ENCODE assay signal across 8 cellular contexts in genomic region chr18:46070683-46071614, GRCh38. TPM values are rescaled to one million over a fixed set of nuclear protein-coding genes. Genes with fewer than 3 reads are reported as not detected.
DNase-seq lines count a peak whose midpoint lies in the region; ATAC-seq and TF ChIP-seq lines count a peak whose summit lies in the region.

No MANE protein-coding gene starts in this region.

- WGBS in right cardiac atrium, result 60% methylated on average over 13 of the region's 13 CpGs

- no peaks in the 10 kb centered on the region for H3K9me3 ChIP-seq in right cardiac atrium (ENCODE audit: control insufficient read depth, low read length)
- H3K9me3 ChIP-seq in skeletal muscle tissue (ENCODE audit: control insufficient read depth in 3 of 3, low read length in 3 of 3), result no peaks in the 10 kb centered on the region

- no peaks in the 10 kb centered on the region for H3K9me3 Mint-ChIP-seq in activated T-cell treated with anti-CD3 and anti-CD28 coated beads, Interleukin-2, amount 50 U/mL, for 4 hours

- CTCF ChIA-PET in BJ (lab: Yijun Ruan, JAX), result interaction anchor here (0.5 to 3.7 kb wide), 8 partner anchors 10 to 587 kb away, joined by 3 to 46 read pairs (median 4); no protein-coding TSS in a partner anchor

- H3K36me3 ChIP-seq in BJ (ENCODE audit: control insufficient read depth, insufficient read depth, low read length) (no peaks in the 10 kb centered on the region), skeletal muscle tissue (ENCODE audit: control insufficient read depth in 3 of 3, insufficient read depth in 3 of 3, low read length in 3 of 3) (no peaks in the 10 kb centered on the region)

- H3K36me3 Mint-ChIP-seq in activated T-cell treated with anti-CD3 and anti-CD28 coated beads, Interleukin-2, amount 50 U/mL, for 4 hours (ENCODE audit: insufficient read depth), result peaks cover 1% of the 10 kb centered on the region

- H3K4me1 ChIP-seq in right cardiac atrium (ENCODE audit: control insufficient read depth, insufficient read depth, low read length) (no peaks in the 10 kb centered on the region), skeletal muscle tissue (ENCODE audit: control insufficient read depth in 3 of 3, insufficient read depth in 3 of 3, low read length in 3 of 3) (peaks cover 24 to 28% (median 25%) of the 10 kb centered on the region in 3 donors)

- H3K27me3 ChIP-seq in BJ (ENCODE audit: control insufficient read depth, insufficient read depth, low read length), result no peaks in the 10 kb centered on the region
- H3K27me3 ChIP-seq in right cardiac atrium (ENCODE audit: control insufficient read depth, insufficient read depth), result no peaks in the 10 kb centered on the region
- no peaks in the 10 kb centered on the region for H3K27me3 ChIP-seq in skeletal muscle tissue (ENCODE audit: control insufficient read depth in 3 of 3, insufficient read depth in 3 of 3, low read length in 3 of 3)

- peak overlapping the region; percentile 76 to 85 (median 83) for H3K9ac ChIP-seq in skeletal muscle tissue (ENCODE audit: low read depth in 1 of 3, low read length in 3 of 3)

- POLR2A ChIA-PET in BJ (lab: Charles Lee), result interaction anchor here (0.5 kb wide), 1 partner anchor 84 kb away, joined by 7 read pairs; no protein-coding TSS in a partner anchor

- H3K27ac ChIP-seq in right cardiac atrium (ENCODE audit: low read length) (no peak overlapping the region), skeletal muscle tissue (ENCODE audit: low read depth, low read length) (no peak overlapping the region)

- peaks cover 37% of the 10 kb centered on the region for H3K4me1 Mint-ChIP-seq in activated T-cell treated with anti-CD3 and anti-CD28 coated beads, Interleukin-2, amount 50 U/mL, for 4 hours (ENCODE audit: low read depth)

- ATAC-seq in HG02943 (IDR thresholded peaks at IDR 0.05; ENCODE audit: low read depth, unreplicated experiment) (peak; percentile 9), right cardiac atrium (peak; percentile 9 to 23), GM21825 (IDR thresholded peaks at IDR 0.05; ENCODE audit: unreplicated experiment) (no peak)
- peak; percentile 15 to 17 for ATAC-seq in activated T-cell treated with anti-CD3 and anti-CD28 coated beads, Interleukin-2, amount 50 U/mL, for 4 hours

- H3K4me3 ChIP-seq in BJ (ENCODE audit: low read depth, low read length), result peak overlapping the region; percentile 89
- H3K4me3 ChIP-seq in right cardiac atrium (ENCODE audit: low read length), result peak overlapping the region; percentile 69
- peak overlapping the region; percentile 75 to 77 (median 76) for H3K4me3 ChIP-seq in skeletal muscle tissue (ENCODE audit: low read length in 3 of 3)

- intact Hi-C loops in right cardiac atrium (cut with DNase I), result loop anchor here in 2 of 4 donors (10.0 kb wide), 2 partner anchors 96 to 406 kb away; no protein-coding TSS in a partner anchor

- H3K4me3 Mint-ChIP-seq in activated T-cell treated with anti-CD3 and anti-CD28 coated beads, Interleukin-2, amount 50 U/mL, for 4 hours, result peak overlapping the region; percentile 83

- DNase-seq in BJ (ENCODE audit: low read depth) (no peak), right cardiac atrium (no peak), NCI-H2196 (lab: John Stamatoyannopoulos, UW; ENCODE audit: unreplicated experiment) (no peak), AG08396 (ENCODE audit: low spot score) (no peak)
- no peak for DNase-seq in activated T-cell treated with anti-CD3 and anti-CD28 coated beads, Interleukin-2, amount 50 U/mL, for 4 hours

- no peaks in the 10 kb centered on the region for H3K27me3 Mint-ChIP-seq in activated T-cell treated with anti-CD3 and anti-CD28 coated beads, Interleukin-2, amount 50 U/mL, for 4 hours (ENCODE audit: low read depth)

- TF ChIP-seq CTCF in BJ (IDR thresholded peaks at IDR 0.05; ENCODE audit: insufficient read depth, low read depth, low read length), result no peak

RNA-seq across cellular contexts. Expression of gene PSTPIP2, which starts 1.1 kb away (rescaled TPM):
- polyA plus RNA-seq in BJ (2011; rRNA removed) (5.9 and 7.2 TPM in 2 replicates), right cardiac atrium (1.5 TPM)
- polyA minus RNA-seq in BJ (2011; rRNA and poly(A)+ RNA removed), result 3.2 and 3.4 TPM in 2 replicates
- total RNA-seq in activated T-cell treated with anti-CD3 and anti-CD28 coated beads, Interleukin-2, amount 50 U/mL, for 4 hours, result 10 to 100 TPM; 15.8 to 16.6 (median 16.4) TPM
- total RNA-seq in right cardiac atrium (1 to 10 TPM; 2.0 to 4.0 (median 2.5) TPM), skeletal muscle tissue (3.1 TPM)

RNA-seq across cellular contexts. Expression of gene ATP5F1A, which starts 27.1 kb away (rescaled TPM):
- polyA plus RNA-seq in BJ (2011; rRNA removed) (557 and 639 TPM in 2 replicates), right cardiac atrium (1,401 TPM)
- polyA minus RNA-seq in BJ (2011; rRNA and poly(A)+ RNA removed), result 284 and 428 TPM in 2 replicates
- 100 to 1,000 TPM; 459 to 501 (median 492) TPM for total RNA-seq in activated T-cell treated with anti-CD3 and anti-CD28 coated beads, Interleukin-2, amount 50 U/mL, for 4 hours
- total RNA-seq in right cardiac atrium (1,000 to 10,000 TPM; 1,050 to 1,210 (median 1,148) TPM), skeletal muscle tissue (584 TPM)

RNA-seq across cellular contexts. Expression of gene HAUS1, which starts 33.2 kb away (rescaled TPM):
- 13.8 and 27.2 TPM in 2 replicates for polyA plus RNA-seq in BJ (2011; rRNA removed)
- polyA minus RNA-seq in BJ (2011; rRNA and poly(A)+ RNA removed), result 5.0 and 7.1 TPM in 2 replicates
- 10 to 100 TPM; 34.7 to 42.4 (median 37.0) TPM for total RNA-seq in activated T-cell treated with anti-CD3 and anti-CD28 coated beads, Interleukin-2, amount 50 U/mL, for 4 hours
- total RNA-seq in right cardiac atrium, result 10 to 100 TPM in 1 of 4 donors, 1 to 10 TPM in 3; 8.8 to 13.0 (median 9.2) TPM
- 15.0 TPM for polyA plus RNA-seq in right cardiac atrium
- total RNA-seq in skeletal muscle tissue, result 13.0 TPM
